ENCODE assay signal across 8 cellular contexts in genomic region chr7:129169171-129169643, GRCh38. TPM values are rescaled to one million over a fixed set of nuclear protein-coding genes. Genes with fewer than 3 reads are reported as not detected.
DNase-seq lines count a peak whose midpoint lies in the region; ATAC-seq, FAIRE-seq and TF ChIP-seq lines count a peak whose summit lies in the region.

No MANE protein-coding gene starts in this region.

- H3K9me3 ChIP-seq in endothelial cell of umbilical vein (replicated peaks; ENCODE audit: control insufficient read depth, insufficient read depth, low read length) (no peaks in the 10 kb centered on the region), vagina (no peaks in the 10 kb centered on the region)

- CTCF ChIA-PET in endothelial cell of umbilical vein (lab: Charles Lee): interaction anchor here (0.6 to 9.5 kb wide), 7 partner anchors 9 to 303 kb away, joined by 3 to 465 read pairs (median 3); no protein-coding TSS in a partner anchor

- H3K4me3 ChIP-seq in AG10803 (ENCODE audit: low read length) (peak overlapping the region; percentile 49), GM23338 (peak overlapping the region; percentile 68), endothelial cell of umbilical vein (replicated peaks in 1 of 3; ENCODE audit: insufficient read depth in 1 of 3, low read depth in 1 of 3, low read length in 3 of 3) (peak overlapping the region; percentile 30 to 63 (median 35)), vagina (peak overlapping the region; percentile 47 to 48)

- FAIRE-seq in endothelial cell of umbilical vein (lab: Jason Lieb, UNC): no peak

- H3K9me1 ChIP-seq in endothelial cell of umbilical vein (replicated peaks; ENCODE audit: control insufficient read depth, extremely low read depth, insufficient read depth, low read length): no peaks in the 10 kb centered on the region

- H3K36me3 Mint-ChIP-seq in GM23338 (ENCODE audit: low read depth): peaks cover 14% of the 10 kb centered on the region
- H3K36me3 Mint-ChIP-seq in activated CD4-positive, alpha-beta T cell treated with anti-CD3 and anti-CD28 coated beads, Interleukin-2, amount 10 ng/mL, durations not matched to agents 24 days and 14 days (ENCODE audit: low read depth): no peaks in the 10 kb centered on the region
- H3K36me3 Mint-ChIP-seq in natural killer cell: no peaks in the 10 kb centered on the region

- BruUV-seq in endothelial cell of umbilical vein (replicated peaks; lab: Mats Ljungman, UMichigan): no TSS peak

- peak overlapping the region; percentile 90 for H3K4me2 ChIP-seq in GM23338
- peak overlapping the region; percentile 54 for H3K4me2 ChIP-seq in endothelial cell of umbilical vein (ENCODE audit: insufficient read depth, low read length)

- peaks cover 9% of the 10 kb centered on the region for H3K36me3 ChIP-seq in GM23338 (ENCODE audit: insufficient read depth)
- no peaks in the 10 kb centered on the region for H3K36me3 ChIP-seq in endothelial cell of umbilical vein (ENCODE audit: control insufficient read depth in 2 of 2, extremely low read depth in 1 of 2, insufficient read depth in 2 of 2, low read length in 2 of 2)
- H3K36me3 ChIP-seq in vagina: no peaks in the 10 kb centered on the region

- no peak for DNase-seq in AG10803 (ENCODE audit: low read depth)
- peak; percentile 82 for DNase-seq in GM23338 (ENCODE audit: low spot score)
- peak; percentile 85 for DNase-seq in activated CD4-positive, alpha-beta T cell treated with anti-CD3 and anti-CD28 coated beads, Interleukin-2, amount 10 ng/mL, durations not matched to agents 24 days and 14 days
- peak; percentile 18 for DNase-seq in endothelial cell of umbilical vein (ENCODE audit: low read depth, low spot score)
- peak; percentile 30 for DNase-seq in natural killer cell
- no peak for DNase-seq in vagina (ENCODE audit: extremely low spot score in 2 of 2)

- H3K4me3 Mint-ChIP-seq in GM23338 (peak overlapping the region; percentile 76), natural killer cell (peak overlapping the region; percentile 84)
- peak overlapping the region; percentile 77 for H3K4me3 Mint-ChIP-seq in activated CD4-positive, alpha-beta T cell treated with anti-CD3 and anti-CD28 coated beads, Interleukin-2, amount 10 ng/mL, durations not matched to agents 24 days and 14 days

- no peaks in the 10 kb centered on the region for H3K9me2 ChIP-seq in GM23338 (ENCODE audit: insufficient read depth)

- peak overlapping the region; percentile 30 for H3K9ac ChIP-seq in endothelial cell of umbilical vein (replicated peaks; ENCODE audit: extremely low read depth, insufficient read depth, low read length)

- peaks cover 3% of the 10 kb centered on the region; the same call in 1 of the 2 replicates for H3F3A ChIP-seq in GM23338 (replicated peaks; ENCODE audit: low read depth)

- intact Hi-C loops in activated CD4-positive, alpha-beta T cell treated with anti-CD3 and anti-CD28 coated beads, Interleukin-2, amount 10 ng/mL, durations not matched to agents 24 days and 14 days (cut with micrococcal nuclease): no loop called here
- intact Hi-C loops in endothelial cell of umbilical vein (cut with micrococcal nuclease): no loop called here
- intact Hi-C loops in natural killer cell (cut with micrococcal nuclease): no loop called here
- intact Hi-C loops in vagina (cut with DNase I): no loop called here

- H2AFZ ChIP-seq in GM23338: peak overlapping the region; percentile 86; the same call in 1 of the 2 replicates
- H2AFZ ChIP-seq in endothelial cell of umbilical vein (ENCODE audit: low read depth, low read length): peak overlapping the region; percentile 91

- dilution Hi-C loops in endothelial cell of umbilical vein (cut with MboI; ENCODE audit: extremely low pct_ligation_motif_present, low sequenced_read_pairs): no loop called here

- POLR2A ChIA-PET in endothelial cell of umbilical vein (lab: Charles Lee): no interaction called here

- peaks cover 16% of the 10 kb centered on the region for H3K27me3 Mint-ChIP-seq in GM23338 (ENCODE audit: insufficient read depth, low read depth, poor library complexity)
- H3K27me3 Mint-ChIP-seq in activated CD4-positive, alpha-beta T cell treated with anti-CD3 and anti-CD28 coated beads, Interleukin-2, amount 10 ng/mL, durations not matched to agents 24 days and 14 days: peaks cover 19% of the 10 kb centered on the region
- peaks cover 0 to 12% of the 10 kb centered on the region in 2 donors for H3K27me3 Mint-ChIP-seq in natural killer cell (ENCODE audit: low read depth in 2 of 2)

- H4K20me1 ChIP-seq in GM23338 (replicated peaks; ENCODE audit: insufficient read depth) (no peaks in the 10 kb centered on the region), endothelial cell of umbilical vein (replicated peaks; ENCODE audit: control insufficient read depth, extremely low read depth, insufficient read depth, low read length) (no peaks in the 10 kb centered on the region)

- H3K27ac ChIP-seq in GM23338 (ENCODE audit: low read depth) (peak overlapping the region; percentile 93), endothelial cell of umbilical vein (ENCODE audit: insufficient read depth, low read depth, low read length) (no peak overlapping the region), vagina (peak overlapping the region; percentile 31)

- ATAC-seq in GM23338: peak; percentile 79
- ATAC-seq in natural killer cell: peak; percentile 62 to 88 (median 86)
- no peak for ATAC-seq in GM21447 (IDR thresholded peaks at IDR 0.05; ENCODE audit: unreplicated experiment)
- ATAC-seq in GM19452 (IDR thresholded peaks at IDR 0.05; ENCODE audit: unreplicated experiment): no peak

- H3K27ac Mint-ChIP-seq in GM23338: peak overlapping the region; percentile 93
- no peak overlapping the region for H3K27ac Mint-ChIP-seq in activated CD4-positive, alpha-beta T cell treated with anti-CD3 and anti-CD28 coated beads, Interleukin-2, amount 10 ng/mL, durations not matched to agents 24 days and 14 days
- no peak overlapping the region for H3K27ac Mint-ChIP-seq in natural killer cell

- no peak for TF ChIP-seq POLR2A in endothelial cell of umbilical vein (IDR thresholded peaks at IDR 0.05; ENCODE audit: low read depth, low read length)
- no peak for TF ChIP-seq POLR2A in vagina (IDR thresholded peaks at IDR 0.05)

- peaks cover 42% of the 10 kb centered on the region for H3K4me1 Mint-ChIP-seq in GM23338
- peaks cover 16% of the 10 kb centered on the region for H3K4me1 Mint-ChIP-seq in activated CD4-positive, alpha-beta T cell treated with anti-CD3 and anti-CD28 coated beads, Interleukin-2, amount 10 ng/mL, durations not matched to agents 24 days and 14 days
- H3K4me1 Mint-ChIP-seq in natural killer cell: peaks cover 0 to 10% of the 10 kb centered on the region in 2 donors

- TF ChIP-seq CTCF in AG10803 (conservative IDR thresholded peaks at IDR 0.05; ENCODE audit: low read length) (no peak), GM23338 (conservative IDR thresholded peaks at IDR 0.05; ENCODE audit: low read depth in 2 of 2) (0 out of 4 replicates have a peak, but pooled peaks of 1 of the 2 experiments have one; percentile 0), endothelial cell of umbilical vein (IDR thresholded peaks at IDR 0.05; ENCODE audit: extremely low read depth in 1 of 2, insufficient read depth in 1 of 2, low read depth in 1 of 2, low read length in 2 of 2) (no peak), natural killer cell (IDR thresholded peaks at IDR 0.05) (no peak), vagina (IDR thresholded peaks at IDR 0.05) (no peak)

- no peaks in the 10 kb centered on the region for H3K9me3 Mint-ChIP-seq in GM23338
- no peaks in the 10 kb centered on the region for H3K9me3 Mint-ChIP-seq in activated CD4-positive, alpha-beta T cell treated with anti-CD3 and anti-CD28 coated beads, Interleukin-2, amount 10 ng/mL, durations not matched to agents 24 days and 14 days
- no peaks in the 10 kb centered on the region for H3K9me3 Mint-ChIP-seq in natural killer cell

- no peaks in the 10 kb centered on the region for H3K27me3 ChIP-seq in GM23338 (ENCODE audit: insufficient read depth)
- peaks cover 12 to 14% of the 10 kb centered on the region in 2 experiments for H3K27me3 ChIP-seq in endothelial cell of umbilical vein (ENCODE audit: control insufficient read depth in 2 of 2, insufficient read depth in 2 of 2, low read length in 2 of 2)
- H3K27me3 ChIP-seq in vagina: no peaks in the 10 kb centered on the region

- no peaks in the 10 kb centered on the region for H3K79me2 ChIP-seq in GM23338 (replicated peaks; ENCODE audit: insufficient read depth)
- no peaks in the 10 kb centered on the region for H3K79me2 ChIP-seq in endothelial cell of umbilical vein (ENCODE audit: control insufficient read depth, insufficient read depth, low read length)

- peaks cover 19% of the 10 kb centered on the region for H3K4me1 ChIP-seq in GM23338 (ENCODE audit: insufficient read depth)
- peaks cover 6% of the 10 kb centered on the region for H3K4me1 ChIP-seq in endothelial cell of umbilical vein (ENCODE audit: control insufficient read depth, extremely low read depth, insufficient read depth, low read length)
- H3K4me1 ChIP-seq in vagina: peaks cover 17% of the 10 kb centered on the region

RNA-seq across cellular contexts. Expression of gene SMO, which starts 19.2 kb away (rescaled TPM):
- 57.7 and 61.5 TPM in 2 replicates for total RNA-seq in GM23338 (2014; rRNA removed; shearing (Covaris generic))
- 13.1 and 13.9 TPM in 2 replicates for polyA plus RNA-seq in GM23338 (2016; fragmentation: Nextera tagmentation; extraction: Ambion mirVana)
- 0.28 and 0.37 TPM in 2 replicates for total RNA-seq in activated CD4-positive, alpha-beta T cell treated with anti-CD3 and anti-CD28 coated beads, Interleukin-2, amount 10 ng/mL, durations not matched to agents 24 days and 14 days
- total RNA-seq in endothelial cell of umbilical vein: 13.0 and 13.2 TPM in 2 replicates
- 16.4 and 16.5 TPM in 2 replicates for polyA plus RNA-seq in endothelial cell of umbilical vein
- polyA plus RNA-seq in endothelial cell of umbilical vein (2011; cell fraction: cytosol; rRNA removed): 10.2 and 12.0 TPM in 2 replicates
- 27.0 and 29.9 TPM in 2 replicates for polyA plus RNA-seq in endothelial cell of umbilical vein (2011; cell fraction: nucleus; rRNA removed)
- polyA plus RNA-seq in endothelial cell of umbilical vein (2012): 7.3 and 12.4 TPM in 2 replicates
- 20.3 and 27.1 TPM in 2 replicates for polyA minus RNA-seq in endothelial cell of umbilical vein
- polyA minus RNA-seq in endothelial cell of umbilical vein (2011; cell fraction: cytosol; rRNA and poly(A)+ RNA removed): not detected
- polyA minus RNA-seq in endothelial cell of umbilical vein (2011; cell fraction: nucleus; rRNA and poly(A)+ RNA removed): 8.1 and 9.0 TPM in 2 replicates
- total RNA-seq in natural killer cell: under 1 TPM; 0.09 to 0.50 (median 0.50) TPM
- total RNA-seq in vagina: 22.1 TPM

RNA-seq across cellular contexts. Expression of gene TSPAN33, which starts 24.7 kb away (rescaled TPM):
- total RNA-seq in GM23338 (2014; rRNA removed; shearing (Covaris generic)): 46.8 and 51.5 TPM in 2 replicates
- polyA plus RNA-seq in GM23338 (2016; fragmentation: Nextera tagmentation; extraction: Ambion mirVana) (17.6 and 21.1 TPM in 2 replicates), endothelial cell of umbilical vein (0.21 and 0.32 TPM in 2 replicates)
- 5.4 and 6.2 TPM in 2 replicates for total RNA-seq in activated CD4-positive, alpha-beta T cell treated with anti-CD3 and anti-CD28 coated beads, Interleukin-2, amount 10 ng/mL, durations not matched to agents 24 days and 14 days
- total RNA-seq in endothelial cell of umbilical vein (0.16 TPM in 1 of 2 replicates, not detected in the other), natural killer cell (1 to 10 TPM; 4.0 to 7.2 (median 5.1) TPM), vagina (2.7 TPM)
- 0.31 and 0.42 TPM in 2 replicates for polyA plus RNA-seq in endothelial cell of umbilical vein (2011; cell fraction: cytosol; rRNA removed)
- polyA plus RNA-seq in endothelial cell of umbilical vein (2011; cell fraction: nucleus; rRNA removed): 0.24 TPM in 1 of 2 replicates, not detected in the other
- polyA plus RNA-seq in endothelial cell of umbilical vein (2012): 0.58 and 0.80 TPM in 2 replicates
- 0.45 and 0.73 TPM in 2 replicates for polyA minus RNA-seq in endothelial cell of umbilical vein
- 2.0 TPM for polyA minus RNA-seq in endothelial cell of umbilical vein (2011; cell fraction: cytosol; rRNA and poly(A)+ RNA removed)
- not detected in 2 replicates for polyA minus RNA-seq in endothelial cell of umbilical vein (2011; cell fraction: nucleus; rRNA and poly(A)+ RNA removed)

RNA-seq across cellular contexts. Expression of gene AHCYL2, which starts 55.6 kb away (rescaled TPM):
- total RNA-seq in GM23338 (2014; rRNA removed; shearing (Covaris generic)): 29.4 and 42.6 TPM in 2 replicates
- polyA plus RNA-seq in GM23338 (2016; fragmentation: Nextera tagmentation; extraction: Ambion mirVana) (7.8 and 9.2 TPM in 2 replicates), endothelial cell of umbilical vein (10.0 and 10.8 TPM in 2 replicates)
- 10.7 and 11.1 TPM in 2 replicates for total RNA-seq in activated CD4-positive, alpha-beta T cell treated with anti-CD3 and anti-CD28 coated beads, Interleukin-2, amount 10 ng/mL, durations not matched to agents 24 days and 14 days
- total RNA-seq in endothelial cell of umbilical vein (11.0 and 13.5 TPM in 2 replicates), natural killer cell (10 to 100 TPM; 11.6 to 15.2 (median 14.5) TPM), vagina (19.6 TPM)
- polyA plus RNA-seq in endothelial cell of umbilical vein (2011; cell fraction: cytosol; rRNA removed): 7.9 and 8.7 TPM in 2 replicates
- polyA plus RNA-seq in endothelial cell of umbilical vein (2011; cell fraction: nucleus; rRNA removed): 24.8 and 25.7 TPM in 2 replicates
- 12.2 and 13.3 TPM in 2 replicates for polyA plus RNA-seq in endothelial cell of umbilical vein (2012)
- polyA minus RNA-seq in endothelial cell of umbilical vein: 25.6 and 27.4 TPM in 2 replicates
- 10.4 TPM for polyA minus RNA-seq in endothelial cell of umbilical vein (2011; cell fraction: cytosol; rRNA and poly(A)+ RNA removed)
- polyA minus RNA-seq in endothelial cell of umbilical vein (2011; cell fraction: nucleus; rRNA and poly(A)+ RNA removed): 13.8 and 22.9 TPM in 2 replicates

Comparison
In these comparisons a context has a peak if more than half of its experiments do, and no peak if none do; other contexts are left out.
1. DNase-seq: peak in GM23338 (single experiment), activated CD4-positive, alpha-beta T cell treated with anti-CD3 and anti-CD28 coated beads, Interleukin-2, amount 10 ng/mL, durations not matched to agents 24 days and 14 days (single experiment), endothelial cell of umbilical vein (single experiment) and natural killer cell (single experiment); none in AG10803 (single experiment) and vagina (0 of 2).
2. ATAC-seq: peak in GM23338 (single experiment) and natural killer cell (3 of 3); none in GM21447 (single experiment) and GM19452 (single experiment).
3. Peak in every context shown above with its lines, with median percentiles within 50 percentile points of each other: H3K4me3 ChIP-seq and H3K4me3 Mint-ChIP-seq.